8 cellular contexts compared by ENCODE assay signal in genomic region chr10:74058071-74058470, GRCh38.
DNase-seq lines count a peak whose midpoint lies in the region; ATAC-seq and TF ChIP-seq lines count a peak whose summit lies in the region.

No MANE protein-coding gene starts in this region.

- H3K4me1 ChIP-seq in CD8-positive, alpha-beta T cell (ENCODE audit: insufficient read depth, low read length) = peaks cover 15% of the 10 kb centered on the region
- peaks cover 12 to 45% of the 10 kb centered on the region in 2 donors for H3K4me1 ChIP-seq in left lung

- H3K27ac Mint-ChIP-seq in CD8-positive, alpha-beta T cell = peak overlapping the region; percentile 39

- ATAC-seq in CD8-positive, alpha-beta T cell = no peak
- ATAC-seq in GM18505 (IDR thresholded peaks at IDR 0.05; ENCODE audit: unreplicated experiment) (peak; percentile 43), left lung (peak; percentile 39), GM18873 (IDR thresholded peaks at IDR 0.05; ENCODE audit: low FRiP score, unreplicated experiment) (no peak), HG03378 (IDR thresholded peaks at IDR 0.05; ENCODE audit: unreplicated experiment) (no peak)

- no peaks in the 10 kb centered on the region for H3K27me3 Mint-ChIP-seq in CD8-positive, alpha-beta T cell (ENCODE audit: low read depth)

- H3K9me3 Mint-ChIP-seq in CD8-positive, alpha-beta T cell = no peaks in the 10 kb centered on the region

- H3K4me3 Mint-ChIP-seq in CD8-positive, alpha-beta T cell = no peak overlapping the region

- intact Hi-C loops in CD8-positive, alpha-beta T cell (cut with DNase I, micrococcal nuclease) = no loop called here
- intact Hi-C loops in left lung (cut with DNase I) = no loop called here

- H3K4me3 ChIP-seq in CD8-positive, alpha-beta T cell (ENCODE audit: low read depth, low read length) = no peak overlapping the region
- no peak overlapping the region for H3K4me3 ChIP-seq in left lung

- no peak for TF ChIP-seq POLR2A in GM18505 (IDR thresholded peaks at IDR 0.05; ENCODE audit: borderline replicate concordance, extremely low read depth, insufficient read depth, insufficient read length)

- POLR2A ChIA-PET in CD8-positive, alpha-beta T cell (lab: Charles Lee) = no interaction called here

- no peak overlapping the region for H3K27ac ChIP-seq in CD8-positive, alpha-beta T cell (ENCODE audit: low read depth, low read length)
- peak overlapping the region in 1 of 2 donors; percentile 71 for H3K27ac ChIP-seq in left lung

- H3K9me3 ChIP-seq in CD8-positive, alpha-beta T cell (ENCODE audit: low read length) = no peaks in the 10 kb centered on the region
- peaks cover 0 to 3% of the 10 kb centered on the region in 2 donors for H3K9me3 ChIP-seq in left lung

- H3K27me3 ChIP-seq in CD8-positive, alpha-beta T cell (ENCODE audit: insufficient read depth, low read length) = no peaks in the 10 kb centered on the region
- H3K27me3 ChIP-seq in left lung = no peaks in the 10 kb centered on the region

- TF ChIP-seq CTCF in CD8-positive, alpha-beta T cell (IDR thresholded peaks at IDR 0.05) = no peak
- no peak for TF ChIP-seq CTCF in left lung (IDR thresholded peaks at IDR 0.05)
- TF ChIP-seq CTCF in GM13976 (IDR thresholded peaks at IDR 0.05; ENCODE audit: borderline replicate concordance, control extremely low read depth, extremely low read depth, insufficient read depth, missing control alignments) = no peak

- H3K36me3 Mint-ChIP-seq in CD8-positive, alpha-beta T cell = peaks cover 3% of the 10 kb centered on the region

- DNase-seq in CD8-positive, alpha-beta T cell = no peak
- DNase-seq in NOMO-1 (lab: John Stamatoyannopoulos, UW; ENCODE audit: unreplicated experiment in 2 of 2) (peak; percentile 48 to 53), left lung (no peak), NCI-H1436 treated with DMSO at 0.1 percent for 48 hours (lab: John Stamatoyannopoulos, UW) (no peak), GM13976 (ENCODE audit: low spot score) (no peak)

- CTCF ChIA-PET in CD8-positive, alpha-beta T cell (lab: Charles Lee) = interaction anchor here (0.7 to 2.3 kb wide), 4 partner anchors 45 to 172 kb away, joined by 3 to 10 read pairs (median 4); no protein-coding TSS in a partner anchor

- no peaks in the 10 kb centered on the region for H3K36me3 ChIP-seq in CD8-positive, alpha-beta T cell (ENCODE audit: insufficient read depth, low read length)
- H3K36me3 ChIP-seq in left lung = peaks cover 0 to 4% of the 10 kb centered on the region in 2 donors

- H3K4me1 Mint-ChIP-seq in CD8-positive, alpha-beta T cell (ENCODE audit: low read depth) = peaks cover 21% of the 10 kb centered on the region

- in situ Hi-C loops in GM13976 (cut with MboI; ENCODE audit: low sequenced_read_pairs, unreplicated experiment) = no loop called here

Comparison
In these comparisons a context has a peak if more than half of its experiments do, and no peak if none do; other contexts are left out.
1. ATAC-seq: peak in GM18505 (single experiment) and left lung (single experiment); none in CD8-positive, alpha-beta T cell (single experiment), GM18873 (single experiment) and HG03378 (single experiment).
2. DNase-seq: peak in NOMO-1 (2 of 2); none in CD8-positive, alpha-beta T cell (0 of 7), left lung (0 of 2), NCI-H1436 treated with DMSO at 0.1 percent for 48 hours (single experiment) and GM13976 (single experiment).